ENCODE assay signal across 1 cellular context in genomic region chr9:89648247-89649000, GRCh38.
TF ChIP-seq lines count a peak whose summit lies in the region.

No MANE protein-coding gene starts in this region.

TF ChIP-seq in HepG2, 621 proteins besides CTCF, POLR2A, EP300 and RAD21 (continued from another document and continues in another):
- TF ChIP-seq ARID4A (CRISPR knock-in tag; IDR thresholded peaks at IDR 0.05; ENCODE audit: borderline replicate concordance) (peak; percentile 56; the same call in 1 of the 2 replicates), PRDM15 (CRISPR knock-in tag; IDR thresholded peaks at IDR 0.05) (no peak), SRSF9 (IDR thresholded peaks at IDR 0.05; ENCODE audit: borderline replicate concordance, insufficient read depth, low read depth, low read length, poor library complexity, severe bottlenecking) (no peak), NBN (conservative IDR thresholded peaks at IDR 0.05) (no peak), PLSCR1 (CRISPR knock-in tag; IDR thresholded peaks at IDR 0.05; ENCODE audit: borderline replicate concordance) (no peak), POLR2AphosphoS2 (IDR thresholded peaks at IDR 0.05; ENCODE audit: low read depth, low read length) (no peak), HES4 (CRISPR knock-in tag; IDR thresholded peaks at IDR 0.05; ENCODE audit: borderline replicate concordance) (no peak), CREM (IDR thresholded peaks at IDR 0.05) (peak; percentile 86), CREM (CRISPR knock-in tag; IDR thresholded peaks at IDR 0.05) (no peak), MAF1 (CRISPR knock-in tag; IDR thresholded peaks at IDR 0.05; ENCODE audit: borderline replicate concordance) (no peak), EEA1 (CRISPR knock-in tag; IDR thresholded peaks at IDR 0.05; ENCODE audit: borderline replicate concordance) (no peak), ZNF629 (CRISPR knock-in tag; conservative IDR thresholded peaks at IDR 0.05) (0 out of 2 replicates have a peak, but pooled peaks have one; percentile 25), ATF5 (CRISPR knock-in tag; IDR thresholded peaks at IDR 0.05; ENCODE audit: low read depth) (no peak), ZNF550 (CRISPR knock-in tag; IDR thresholded peaks at IDR 0.05; ENCODE audit: borderline replicate concordance) (no peak), ZNF124 (CRISPR knock-in tag; IDR thresholded peaks at IDR 0.05) (0 out of 2 replicates have a peak, but pooled peaks have one; percentile 60), GABPB1 (CRISPR knock-in tag; IDR thresholded peaks at IDR 0.05) (0 out of 2 replicates have a peak, but pooled peaks have one; percentile 52), ZBTB25 (CRISPR knock-in tag; IDR thresholded peaks at IDR 0.05) (0 out of 2 replicates have a peak, but pooled peaks have one; percentile 64), HOXA3 (CRISPR knock-in tag; IDR thresholded peaks at IDR 0.05) (peak; percentile 58; the same call in 1 of the 2 replicates), TARDBP (CRISPR knock-in tag; IDR thresholded peaks at IDR 0.05) (peak; percentile 93), ZSCAN29 (CRISPR knock-in tag; conservative IDR thresholded peaks at IDR 0.05) (no peak), GATA4 (IDR thresholded peaks at IDR 0.05; ENCODE audit: borderline replicate concordance, low read depth) (peak; percentile 91; the same call in 1 of the 2 replicates), BCL3 (CRISPR knock-in tag; IDR thresholded peaks at IDR 0.05) (no peak), ZNF224 (CRISPR knock-in tag; IDR thresholded peaks at IDR 0.05) (no peak), IRF9 (CRISPR knock-in tag; IDR thresholded peaks at IDR 0.05; ENCODE audit: borderline replicate concordance) (0 out of 2 replicates have a peak, but pooled peaks have one; percentile 37), ZNF503 (CRISPR knock-in tag; IDR thresholded peaks at IDR 0.05) (0 out of 2 replicates have a peak, but pooled peaks have one; percentile 47), HDAC6 (IDR thresholded peaks at IDR 0.05; ENCODE audit: low read depth, low read length) (no peak), ZNF569 (CRISPR knock-in tag; IDR thresholded peaks at IDR 0.05; ENCODE audit: borderline replicate concordance) (no peak), LCORL (IDR thresholded peaks at IDR 0.05) (peak; percentile 74; the same call in 1 of the 2 replicates), LCORL (CRISPR knock-in tag; IDR thresholded peaks at IDR 0.05) (peak; percentile 94), NRL (CRISPR knock-in tag; IDR thresholded peaks at IDR 0.05; ENCODE audit: borderline replicate concordance) (no peak), GLMP (CRISPR knock-in tag; IDR thresholded peaks at IDR 0.05; ENCODE audit: borderline replicate concordance) (no peak), NR0B2 (CRISPR knock-in tag; IDR thresholded peaks at IDR 0.05) (0 out of 2 replicates have a peak, but pooled peaks have one; percentile 17), CAMTA2 (CRISPR knock-in tag; IDR thresholded peaks at IDR 0.05; ENCODE audit: borderline replicate concordance) (no peak), ZNF264 (CRISPR knock-in tag; IDR thresholded peaks at IDR 0.05) (peak; percentile 56; the same call in 1 of the 2 replicates), ZNF660 (CRISPR knock-in tag; IDR thresholded peaks at IDR 0.05; ENCODE audit: borderline replicate concordance, low read depth) (no peak), XRCC5 (optimal IDR thresholded peaks at IDR 0.05; ENCODE audit: low read length) (no peak), BHLHE40 (IDR thresholded peaks at IDR 0.05; ENCODE audit: low read length) (peak; percentile 88), ZNF17 (CRISPR knock-in tag; IDR thresholded peaks at IDR 0.05) (no peak), ZNF460 (CRISPR knock-in tag; IDR thresholded peaks at IDR 0.05; ENCODE audit: borderline replicate concordance) (no peak), NR3C1 (CRISPR knock-in tag; IDR thresholded peaks at IDR 0.05) (no peak), ELF4 (CRISPR knock-in tag; IDR thresholded peaks at IDR 0.05; ENCODE audit: borderline replicate concordance) (no peak), SCMH1 (CRISPR knock-in tag; IDR thresholded peaks at IDR 0.05; ENCODE audit: borderline replicate concordance) (no peak), ATF2 (CRISPR knock-in tag; IDR thresholded peaks at IDR 0.05) (peak; percentile 69; the same call in 1 of the 2 replicates), SP4 (CRISPR knock-in tag; IDR thresholded peaks at IDR 0.05) (0 out of 2 replicates have a peak, but pooled peaks have one; percentile 40)
